15 cellular contexts compared by ENCODE assay signal in the genomic region with DNA sequence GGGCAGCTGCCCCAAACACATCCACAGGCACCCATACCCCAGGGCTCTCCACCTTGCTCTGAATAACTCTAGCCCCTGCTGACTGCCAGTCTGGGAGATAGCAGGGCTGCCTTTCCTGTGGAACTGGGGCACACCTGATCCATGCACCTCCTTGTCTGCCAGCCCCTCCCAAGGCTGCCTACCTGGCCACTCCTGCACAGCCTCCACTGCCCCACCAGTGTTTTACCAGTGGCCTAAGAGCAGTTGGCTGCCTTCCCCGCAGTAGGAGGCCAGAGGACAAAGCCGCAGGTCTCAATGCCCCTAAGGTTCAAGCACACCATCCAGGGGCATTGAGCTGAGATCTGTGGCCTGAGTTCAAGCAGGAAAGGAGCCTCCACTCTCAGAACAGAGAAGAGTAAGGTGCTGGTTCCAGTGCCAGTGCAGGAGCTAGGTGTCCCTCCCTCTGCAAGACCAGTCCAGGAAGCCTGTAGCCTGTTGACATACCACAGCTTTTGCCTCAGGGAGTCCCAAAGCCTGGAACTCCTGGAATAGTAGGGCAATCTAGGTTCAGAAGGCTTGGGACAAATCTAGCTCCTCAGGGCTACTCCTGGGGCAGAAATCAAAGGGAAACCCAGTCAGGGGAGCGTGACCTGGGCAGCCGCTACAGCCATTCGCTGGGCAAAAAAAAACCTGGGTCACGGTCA.
A peak's percentile ranks its signal among the peaks of the same experiment; 100 is the strongest.
DNase-seq lines count a peak whose midpoint lies in the region; ATAC-seq and TF ChIP-seq lines count a peak whose summit lies in the region.
"Had no signal": no experiment of that assay in that cellular context is flagged by ENCODE, and none has a peak within 500 bp of the region (broad histone marks: within the 10 kb centered on the region; RNA-seq: fewer than 3 reads in every experiment).

No MANE protein-coding gene starts in this region.

- CTCF ChIA-PET in IMR-90 (lab: Yijun Ruan, JAX), result interaction anchor here (0.6 to 1.4 kb wide), 3 partner anchors 8 to 521 kb away, joined by 3 to 4 read pairs (median 3); no protein-coding TSS in a partner anchor

- TF ChIP-seq POLR2A in IMR-90 (IDR thresholded peaks at IDR 0.05; ENCODE audit: low read depth, low read length), result no peak
- no peak for TF ChIP-seq POLR2A in spleen (IDR thresholded peaks at IDR 0.05)
- TF ChIP-seq POLR2A in esophagus squamous epithelium (IDR thresholded peaks at IDR 0.05), result no peak

- H3K27me3 ChIP-seq in BLaER1 treated with 17β-estradiol and CSF1 and Interleukin-3, amounts not matched to agents 10 nM and 100 nM, result no peaks in the 10 kb centered on the region
- H3K27me3 ChIP-seq in IMR-90 (ENCODE audit: control insufficient read depth, insufficient read depth, low read length) (no peaks in the 10 kb centered on the region), spleen (replicated peaks in 1 of 7) (no peaks in the 10 kb centered on the region), mesenchymal stem cell (ENCODE audit: control insufficient read depth in 1 of 2, insufficient read depth in 1 of 2, low read length in 2 of 2) (no peaks in the 10 kb centered on the region), esophagus squamous epithelium (no peaks in the 10 kb centered on the region)

- H3K9me3 Mint-ChIP-seq in chondrocyte (ENCODE audit: low read depth), result peaks cover 11% of the 10 kb centered on the region

- no peak overlapping the region for H3K27ac ChIP-seq in BLaER1 treated with 17β-estradiol and CSF1 and Interleukin-3, amounts not matched to agents 10 nM and 100 nM
- H3K27ac ChIP-seq in IMR-90 (ENCODE audit: insufficient read depth, low read length) (no peak overlapping the region), spleen (no peak overlapping the region), mesenchymal stem cell (ENCODE audit: low read length, poor library complexity, severe bottlenecking) (no peak overlapping the region), esophagus squamous epithelium (no peak overlapping the region)
- H3K27ac ChIP-seq: C4-2B, HL-60 had no signal

- H3K9ac ChIP-seq in BLaER1 treated with 17β-estradiol and CSF1 and Interleukin-3, amounts not matched to agents 10 nM and 100 nM, result no peak overlapping the region
- no peak overlapping the region for H3K9ac ChIP-seq in IMR-90 (ENCODE audit: low read depth, low read length)
- H3K9ac ChIP-seq in mesenchymal stem cell (ENCODE audit: low read length), result no peak overlapping the region

- H3K79me1 ChIP-seq in IMR-90 (ENCODE audit: low read depth in 1 of 2, low read length in 2 of 2) (no peaks in the 10 kb centered on the region), mesenchymal stem cell (replicated peaks; ENCODE audit: low read length, poor library complexity, severe bottlenecking) (no peaks in the 10 kb centered on the region)

- H3K23ac ChIP-seq in IMR-90 (ENCODE audit: low read depth, low read length) (no peak overlapping the region; the same call in 1 of the 2 replicates), mesenchymal stem cell (ENCODE audit: low read length in 2 of 2) (no peak overlapping the region)

- no peak overlapping the region for H3K4me3 ChIP-seq in BLaER1 treated with 17β-estradiol and CSF1 and Interleukin-3, amounts not matched to agents 10 nM and 100 nM
- no peak overlapping the region for H3K4me3 ChIP-seq in IMR-90 (ENCODE audit: insufficient read depth, low read depth, low read length)
- no peak overlapping the region for H3K4me3 ChIP-seq in spleen
- no peak overlapping the region for H3K4me3 ChIP-seq in mesenchymal stem cell (ENCODE audit: insufficient read depth in 1 of 2, low read depth in 1 of 2, low read length in 2 of 2)
- no peak overlapping the region for H3K4me3 ChIP-seq in esophagus squamous epithelium
- H3K4me3 ChIP-seq: K562 had no signal

- no peak overlapping the region for H3K56ac ChIP-seq in IMR-90 (ENCODE audit: extremely low read depth, insufficient read depth, low read length)

- intact Hi-C loops in IMR-90 (cut with micrococcal nuclease), result loop anchor here (5.0 to 10.0 kb wide), 2 partner anchors 450 to 522 kb away; no protein-coding TSS in a partner anchor
- intact Hi-C loops in spleen (cut with DNase I; ENCODE audit: low total_unique reads), result no loop called here
- intact Hi-C loops in esophagus squamous epithelium (cut with DNase I), result no loop called here

- H3K36me3 ChIP-seq in BLaER1 treated with 17β-estradiol and CSF1 and Interleukin-3, amounts not matched to agents 10 nM and 100 nM, result no peaks in the 10 kb centered on the region
- H3K36me3 ChIP-seq in IMR-90 (ENCODE audit: control insufficient read depth, insufficient read depth, low read length) (no peaks in the 10 kb centered on the region), spleen (no peaks in the 10 kb centered on the region), mesenchymal stem cell (ENCODE audit: control insufficient read depth in 1 of 2, insufficient read depth in 2 of 2, low read depth in 1 of 2, low read length in 2 of 2) (no peaks in the 10 kb centered on the region), esophagus squamous epithelium (no peaks in the 10 kb centered on the region)

- H3K27ac Mint-ChIP-seq in chondrocyte (ENCODE audit: unreplicated experiment), result no peak overlapping the region
- H3K27ac Mint-ChIP-seq: CD4-positive, alpha-beta memory T cell had no signal

- no peak overlapping the region for H4K8ac ChIP-seq in IMR-90 (ENCODE audit: low read depth in 2 of 2, low read length in 2 of 2)
- no peak overlapping the region for H4K8ac ChIP-seq in mesenchymal stem cell (ENCODE audit: low read length)

- no peak overlapping the region for H3K4me3 Mint-ChIP-seq in chondrocyte (ENCODE audit: unreplicated experiment)
- H3K4me3 Mint-ChIP-seq: CD4-positive, alpha-beta memory T cell had no signal

- H2BK12ac ChIP-seq in mesenchymal stem cell (ENCODE audit: low read length in 2 of 2), result no peak overlapping the region

- TF ChIP-seq CTCF in IMR-90 (conservative IDR thresholded peaks at IDR 0.05; ENCODE audit: low read depth, low read length), result no peak
- no peak for TF ChIP-seq CTCF in chondrocyte (IDR thresholded peaks at IDR 0.05)
- no peak for TF ChIP-seq CTCF in spleen (IDR thresholded peaks at IDR 0.05 in 8 of 11, conservative IDR thresholded peaks at IDR 0.05 in 3 of 11)
- no peak for TF ChIP-seq CTCF in esophagus squamous epithelium (IDR thresholded peaks at IDR 0.05)

- POLR2A ChIA-PET in IMR-90 (lab: Charles Lee; ENCODE audit: unreplicated experiment), result interaction anchor here (0.6 kb wide), 1 partner anchor 561 kb away, joined by 3 read pairs; no protein-coding TSS in a partner anchor

- H4K91ac ChIP-seq in IMR-90 (ENCODE audit: insufficient read depth, low read depth, low read length), result no peak overlapping the region
- H4K91ac ChIP-seq in mesenchymal stem cell (ENCODE audit: low read length), result no peak overlapping the region

- no peak for ATAC-seq in IMR-90 (ENCODE audit: low read depth)
- no peak for ATAC-seq in GM18498 (IDR thresholded peaks at IDR 0.05; ENCODE audit: unreplicated experiment)
- ATAC-seq: K562 had no signal

- H3K4me2 ChIP-seq in BLaER1 treated with 17β-estradiol and CSF1 and Interleukin-3, amounts not matched to agents 10 nM and 100 nM, result peak overlapping the region in 10 of 11 experiments; percentile 9 to 63 (median 46); a peak in 18 of 22 replicates
- H3K4me2 ChIP-seq in IMR-90 (ENCODE audit: low read depth, low read length), result no peak overlapping the region
- H3K4me2 ChIP-seq in mesenchymal stem cell (ENCODE audit: low read length, poor library complexity, severe bottlenecking), result no peak overlapping the region

- dilution Hi-C loops in IMR-90 (cut with HindIII; ENCODE audit: low sequenced_read_pairs, unreplicated experiment), result no loop called here

- H3K4ac ChIP-seq in IMR-90 (ENCODE audit: low read depth, low read length) (no peak overlapping the region), mesenchymal stem cell (ENCODE audit: low read depth in 1 of 2, low read length in 2 of 2) (no peak overlapping the region)

- peak overlapping the region; percentile 24 for H2AK5ac ChIP-seq in IMR-90 (ENCODE audit: low read depth, low read length)
- no peak overlapping the region for H2AK5ac ChIP-seq in mesenchymal stem cell (ENCODE audit: low read length, severe bottlenecking)

- H3K36me3 Mint-ChIP-seq in chondrocyte (ENCODE audit: low read depth), result no peaks in the 10 kb centered on the region
- H3K36me3 Mint-ChIP-seq: CD4-positive, alpha-beta memory T cell had no signal

- peaks cover 0 to 16% (median 13%) of the 10 kb centered on the region in 10 experiments; a peak in 15 of 20 replicates for H3K4me1 ChIP-seq in BLaER1 treated with 17β-estradiol and CSF1 and Interleukin-3, amounts not matched to agents 10 nM and 100 nM
- H3K4me1 ChIP-seq in IMR-90 (ENCODE audit: control insufficient read depth, insufficient read depth, low read length) (no peaks in the 10 kb centered on the region), spleen (no peaks in the 10 kb centered on the region), mesenchymal stem cell (ENCODE audit: control insufficient read depth, insufficient read depth, low read depth, low read length) (no peaks in the 10 kb centered on the region), esophagus squamous epithelium (no peaks in the 10 kb centered on the region)

- DNase-seq in IMR-90 (no peak), chondrocyte (ENCODE audit: low spot score) (peak; percentile 54), spleen (peak; percentile 64), mesenchymal stem cell (no peak), esophagus squamous epithelium (lab: John Stamatoyannopoulos, UW) (no peak)
- DNase-seq: ACHN; CD4-positive, alpha-beta memory T cell; DMS79 treated with DMSO at 0.1 percent for 48 hours; EL; GDM1 had no signal

- in situ Hi-C loops in IMR-90 (cut with MboI; ENCODE audit: low sequenced_read_pairs), result no loop called here

- no TSS peak for BruUV-seq in IMR-90 (replicated peaks; lab: Mats Ljungman, UMichigan)

- H3K14ac ChIP-seq in IMR-90 (replicated peaks; ENCODE audit: low read depth, low read length) (no peak overlapping the region), mesenchymal stem cell (ENCODE audit: low read length in 2 of 2) (peak overlapping the region in 1 of 2 experiments; percentile 26)

- peaks cover 1 to 8% (median 4%) of the 10 kb centered on the region in 11 experiments; a peak in 17 of 22 replicates for H3K9me3 ChIP-seq in BLaER1 treated with 17β-estradiol and CSF1 and Interleukin-3, amounts not matched to agents 10 nM and 100 nM (replicated peaks in 1 of 11)
- H3K9me3 ChIP-seq in IMR-90 (ENCODE audit: control insufficient read depth, insufficient read depth, low read length) (no peaks in the 10 kb centered on the region), spleen (peaks cover 0 to 7% (median 3%) of the 10 kb centered on the region in 8 donors), mesenchymal stem cell (ENCODE audit: control insufficient read depth, low read length) (no peaks in the 10 kb centered on the region), esophagus squamous epithelium (peaks cover 0 to 1% (median 0%) of the 10 kb centered on the region in 3 donors)

- H2AFZ ChIP-seq in IMR-90 (replicated peaks; ENCODE audit: low read length, poor library complexity) (peak overlapping the region; percentile 46), mesenchymal stem cell (ENCODE audit: low read depth, low read length) (no peak overlapping the region)

- H2BK5ac ChIP-seq in IMR-90 (ENCODE audit: low read depth, low read length, poor library complexity, severe bottlenecking), result no peak overlapping the region
- H2BK5ac ChIP-seq in mesenchymal stem cell (ENCODE audit: low read depth, low read length, poor library complexity, severe bottlenecking), result no peak overlapping the region

- H4K5ac ChIP-seq in IMR-90 (ENCODE audit: low read depth, low read length), result no peak overlapping the region

- H3K18ac ChIP-seq in IMR-90 (ENCODE audit: low read depth, low read length) (no peak overlapping the region), mesenchymal stem cell (ENCODE audit: low read depth in 1 of 2, low read length in 2 of 2) (no peak overlapping the region)

- H3K4me1 Mint-ChIP-seq in chondrocyte (ENCODE audit: low read depth), result no peaks in the 10 kb centered on the region

- H3K27me3 Mint-ChIP-seq in chondrocyte (ENCODE audit: low read depth), result peaks cover 15% of the 10 kb centered on the region
- H3K27me3 Mint-ChIP-seq: CD4-positive, alpha-beta memory T cell had no signal

- 100% methylated on average over 1 of the region's 6 CpGs; no CpG with 5 or more reads in 1 of the 2 experiments for WGBS in IMR-90 (ENCODE audit: extremely low coverage in 2 of 2, insufficient read length in 1 of 2), 2 experiments
- WGBS in spleen, 5 donors, result 92 to 97% (median 96%) methylated on average over 2 to 6 of the region's 6 CpGs
- WGBS in mesenchymal stem cell, result 90% methylated on average over 6 of the region's 6 CpGs
- 96 to 100% methylated on average over 1 to 4 of the region's 6 CpGs for whole genome bisulfite sequencing in esophagus squamous epithelium, 2 donors

- no peak overlapping the region for H2BK120ac ChIP-seq in IMR-90 (ENCODE audit: low read depth, low read length)
- no peak overlapping the region for H2BK120ac ChIP-seq in mesenchymal stem cell (ENCODE audit: low read depth, low read length)

- H2BK15ac ChIP-seq in IMR-90 (ENCODE audit: low read depth, low read length) (no peak overlapping the region), mesenchymal stem cell (ENCODE audit: low read depth, poor library complexity, severe bottlenecking) (no peak overlapping the region)

- no peaks in the 10 kb centered on the region for H3K9me1 ChIP-seq in IMR-90 (ENCODE audit: insufficient read depth, low read length)

- H2AK9ac ChIP-seq in IMR-90 (replicated peaks; ENCODE audit: low read depth, low read length, poor library complexity), result no peak overlapping the region

- no peaks in the 10 kb centered on the region for H4K20me1 ChIP-seq in BLaER1 treated with 17β-estradiol and CSF1 and Interleukin-3, amounts not matched to agents 10 nM and 100 nM
- H4K20me1 ChIP-seq in IMR-90 (ENCODE audit: insufficient read depth, low read length), result no peaks in the 10 kb centered on the region

- no peak for TF ChIP-seq RAD21 in IMR-90 (IDR thresholded peaks at IDR 0.05; ENCODE audit: low read length)

- no peak overlapping the region for H2BK20ac ChIP-seq in IMR-90 (ENCODE audit: low read depth, low read length)

Comparison
In these comparisons a context has a peak if more than half of its experiments do, and no peak if none do; other contexts are left out.
1. H3K4me2 ChIP-seq: peak in BLaER1 treated with 17β-estradiol and CSF1 and Interleukin-3, amounts not matched to agents 10 nM and 100 nM (10 of 11); none in IMR-90 (single experiment) and mesenchymal stem cell (single experiment).
2. DNase-seq: peak in chondrocyte (single experiment) and spleen (single experiment); none in IMR-90 (single experiment), mesenchymal stem cell (single experiment) and esophagus squamous epithelium (single experiment).